12 cellular contexts compared by ENCODE assay signal in the genomic region with DNA sequence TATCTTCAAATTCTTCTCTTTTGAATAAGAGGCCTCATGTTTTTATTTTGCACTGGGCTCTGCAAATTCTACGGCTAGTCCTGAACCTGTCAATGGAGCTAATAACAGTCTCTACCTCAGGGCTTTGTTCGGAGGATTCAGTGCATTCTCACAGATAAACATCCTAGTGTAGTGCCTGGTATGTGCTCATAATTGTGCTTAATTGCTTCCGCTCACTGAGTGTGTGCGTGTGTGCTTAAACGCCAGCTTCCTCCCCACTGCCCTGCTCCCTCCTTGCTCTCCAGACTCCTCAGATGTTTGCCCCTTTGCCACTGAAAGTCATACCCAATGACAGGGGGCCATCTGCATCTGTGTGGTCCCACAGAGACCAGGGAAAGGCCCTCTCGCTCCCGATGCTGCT. TPM values are rescaled to one million over a fixed set of nuclear protein-coding genes. Genes with fewer than 3 reads are reported as not detected.
DNase-seq lines count a peak whose midpoint lies in the region; ATAC-seq and TF ChIP-seq lines count a peak whose summit lies in the region.
"Had no signal": no experiment of that assay in that cellular context is flagged by ENCODE, and none has a peak within 500 bp of the region (broad histone marks: within the 10 kb centered on the region; RNA-seq: fewer than 3 reads in every experiment).

No MANE protein-coding gene starts in this region.

- no peaks in the 10 kb centered on the region for H3K36me3 ChIP-seq in ovary

- peak overlapping the region; percentile 49 to 52 for H3K4me3 Mint-ChIP-seq in CD14-positive monocyte
- peak overlapping the region; percentile 79 to 89 for H3K4me3 Mint-ChIP-seq in activated T-cell treated with anti-CD3 and anti-CD28 coated beads, Interleukin-2, amount 50 U/mL, for 72 hours
- H3K4me3 Mint-ChIP-seq in naive B cell, result peak overlapping the region; percentile 22 to 79 (median 68)
- no peak overlapping the region for H3K4me3 Mint-ChIP-seq in osteocyte (ENCODE audit: unreplicated experiment)

- no peak for TF ChIP-seq EP300 in ovary (IDR thresholded peaks at IDR 0.05)

- intact Hi-C loops in CD14-positive monocyte (cut with micrococcal nuclease) (no loop called here), ovary (cut with DNase I) (no loop called here)

- H3K27ac ChIP-seq in ovary, result no peak overlapping the region

- H3K27ac Mint-ChIP-seq in CD14-positive monocyte (peak overlapping the region in 6 of 7 donors; percentile 0 to 99 (median 76)), naive B cell (peak overlapping the region in 5 of 6 donors; percentile 86 to 99 (median 91)), osteocyte (ENCODE audit: unreplicated experiment) (no peak overlapping the region)
- peak overlapping the region; percentile 97 for H3K27ac Mint-ChIP-seq in activated T-cell treated with anti-CD3 and anti-CD28 coated beads, Interleukin-2, amount 50 U/mL, for 72 hours

- peaks cover 38% of the 10 kb centered on the region for H3K4me1 ChIP-seq in ovary (ENCODE audit: insufficient read depth)
- H3K4me1 ChIP-seq: Caco-2 had no signal

- H3K36me3 Mint-ChIP-seq in CD14-positive monocyte, result peaks cover 20 to 31% of the 10 kb centered on the region in 2 donors
- peaks cover 6 to 12% of the 10 kb centered on the region in 2 donors for H3K36me3 Mint-ChIP-seq in activated T-cell treated with anti-CD3 and anti-CD28 coated beads, Interleukin-2, amount 50 U/mL, for 72 hours (ENCODE audit: insufficient read depth in 2 of 2)
- peaks cover 0 to 10% of the 10 kb centered on the region in 2 donors for H3K36me3 Mint-ChIP-seq in naive B cell
- H3K36me3 Mint-ChIP-seq in osteocyte (ENCODE audit: unreplicated experiment), result peaks cover 14% of the 10 kb centered on the region

- H3K4me1 Mint-ChIP-seq in CD14-positive monocyte (peaks cover 84% of the 10 kb centered on the region), naive B cell (peaks cover 74 to 98% (median 94%) of the 10 kb centered on the region in 3 donors), osteocyte (ENCODE audit: unreplicated experiment) (peaks cover 75% of the 10 kb centered on the region)
- peaks cover 95% of the 10 kb centered on the region for H3K4me1 Mint-ChIP-seq in activated T-cell treated with anti-CD3 and anti-CD28 coated beads, Interleukin-2, amount 50 U/mL, for 72 hours (ENCODE audit: low read depth)

- TF ChIP-seq POLR2A in ovary (IDR thresholded peaks at IDR 0.05), result no peak

- WGBS in ovary, 3 donors, result 78 to 85% (median 82%) methylated on average over 7 of the region's 7 CpGs

- TF ChIP-seq CTCF in CD14-positive monocyte (IDR thresholded peaks at IDR 0.05) (no peak), ovary (IDR thresholded peaks at IDR 0.05) (no peak), osteocyte (IDR thresholded peaks at IDR 0.05) (no peak)

- no peaks in the 10 kb centered on the region for H3K9me3 ChIP-seq in ovary
- H3K9me3 ChIP-seq: Caco-2 had no signal

- H3K9me3 Mint-ChIP-seq in CD14-positive monocyte (no peaks in the 10 kb centered on the region), naive B cell (no peaks in the 10 kb centered on the region), osteocyte (ENCODE audit: unreplicated experiment) (no peaks in the 10 kb centered on the region)
- H3K9me3 Mint-ChIP-seq in activated T-cell treated with anti-CD3 and anti-CD28 coated beads, Interleukin-2, amount 50 U/mL, for 72 hours, result no peaks in the 10 kb centered on the region

- H3K27me3 ChIP-seq in ovary, result no peaks in the 10 kb centered on the region

- DNase-seq in CD14-positive monocyte (ENCODE audit: low spot score) (no peak), naive B cell (no peak), ovary (no peak), osteocyte (ENCODE audit: extremely low spot score, unreplicated experiment) (no peak), NCI-H526 treated with DMSO at 0.1 percent for 48 hours (lab: John Stamatoyannopoulos, UW) (no peak)
- DNase-seq in activated T-cell treated with anti-CD3 and anti-CD28 coated beads, Interleukin-2, amount 50 U/mL, for 72 hours, result peak in 1 of 2 donors; percentile 12
- DNase-seq: Caco-2; effector CD4-positive, alpha-beta T cell; NCI-H187; RPMI8226 had no signal

- no peak overlapping the region for H3K4me3 ChIP-seq in ovary

- peaks cover 0 to 5% (median 2%) of the 10 kb centered on the region in 3 donors for H3K27me3 Mint-ChIP-seq in CD14-positive monocyte (ENCODE audit: low read depth in 3 of 3)
- no peaks in the 10 kb centered on the region for H3K27me3 Mint-ChIP-seq in activated T-cell treated with anti-CD3 and anti-CD28 coated beads, Interleukin-2, amount 50 U/mL, for 72 hours (ENCODE audit: low read depth)
- no peaks in the 10 kb centered on the region for H3K27me3 Mint-ChIP-seq in naive B cell
- H3K27me3 Mint-ChIP-seq in osteocyte (ENCODE audit: unreplicated experiment), result no peaks in the 10 kb centered on the region

- ATAC-seq in HG03103 (IDR thresholded peaks at IDR 0.05; ENCODE audit: low read depth, unreplicated experiment), result peak; percentile 21
- ATAC-seq in activated T-cell treated with anti-CD3 and anti-CD28 coated beads, Interleukin-2, amount 50 U/mL, for 72 hours (replicated peaks in 1 of 2), result no peak
- ATAC-seq in naive B cell (ENCODE audit: low read depth in 2 of 2), result peak in 1 of 2 donors; percentile 21
- ATAC-seq in HG03175 (IDR thresholded peaks at IDR 0.05; ENCODE audit: unreplicated experiment), result no peak

RNA-seq across cellular contexts. Expression of a gene that starts 6.7 kb away (rescaled TPM):
- polyA plus RNA-seq in CD14-positive monocyte, result 10 to 100 TPM; 20.0 to 21.7 TPM
- 100 to 1,000 TPM; 144 to 148 TPM for total RNA-seq in activated T-cell treated with anti-CD3 and anti-CD28 coated beads, Interleukin-2, amount 50 U/mL, for 72 hours
- 100 to 1,000 TPM; 110 to 134 (median 116) TPM for polyA plus RNA-seq in naive B cell (ENCODE audit: low read depth in 6 of 6)
- 100 to 1,000 TPM in 4 of 7 donors, 10 to 100 TPM in 3; 70.1 to 134 (median 103) TPM for total RNA-seq in ovary
- polyA plus RNA-seq in ovary, result 100 to 1,000 TPM; 132 to 151 TPM
- total RNA-seq in osteocyte, result 110 and 114 TPM in 2 replicates
- total RNA-seq: Caco-2 had no signal
